1 cellular context compared by ENCODE assay signal in genomic region chr9:97564291-97565175, GRCh38.
A peak's percentile ranks its signal among the peaks of the same experiment; 100 is the strongest.
TF ChIP-seq lines count a peak whose summit lies in the region.

No MANE protein-coding gene starts in this region.

TF ChIP-seq in IMR-90, 13 proteins besides CTCF, POLR2A, EP300 and RAD21 (continued from another document):
- TF ChIP-seq FOS (IDR thresholded peaks at IDR 0.05; ENCODE audit: low read depth, low read length) (peak; percentile 15; the same call in 1 of the 2 replicates), SMC3 (IDR thresholded peaks at IDR 0.05; ENCODE audit: low read depth, low read length) (no peak)
